4 cellular contexts compared by ENCODE assay signal in genomic region chr11:65848693-65849092, GRCh38. TPM values are rescaled to one million over a fixed set of nuclear protein-coding genes. Genes with fewer than 3 reads are reported as not detected.
"Had no signal": no experiment of that assay in that cellular context is flagged by ENCODE, and none has a peak within 500 bp of the region (broad histone marks: within the 10 kb centered on the region; RNA-seq: fewer than 3 reads in every experiment).

No MANE protein-coding gene starts in this region.

RNA-seq across cellular contexts. Expression of gene SNX32, which starts 14.9 kb away (rescaled TPM):
- total RNA-seq: bronchial epithelial cell had no signal

RNA-seq across cellular contexts. Expression of gene CTSW, which starts 30.9 kb away (rescaled TPM):
- total RNA-seq: astrocyte, bronchial epithelial cell, cardiac muscle cell, cerebellum had no signal
